In genomic region chr5:176596069-176596656, GRCh38 we compare ENCODE assay signal across 11 cellular contexts. TPM values are rescaled to one million over a fixed set of nuclear protein-coding genes. Genes with fewer than 3 reads are reported as not detected.
DNase-seq lines count a peak whose midpoint lies in the region; ATAC-seq, FAIRE-seq and TF ChIP-seq lines count a peak whose summit lies in the region.
"Had no signal": no experiment of that assay in that cellular context is flagged by ENCODE, and none has a peak within 500 bp of the region (broad histone marks: within the 10 kb centered on the region; RNA-seq: fewer than 3 reads in every experiment).

No MANE protein-coding gene starts in this region.

- ATAC-seq in CD4-positive, alpha-beta T cell (ENCODE audit: poor library complexity) = no peak
- ATAC-seq in natural killer cell treated with Interleukin-12 subunit alpha and Interleukin-12 subunit beta and Interleukin-15 and Interleukin-18, amount 100 ng/mL, for 72 hours = no peak

- H3K27me3 ChIP-seq in CD4-positive, alpha-beta T cell (ENCODE audit: control insufficient read depth, insufficient read depth, low read length) = no peaks in the 10 kb centered on the region
- H3K27me3 ChIP-seq in HL-60 (ENCODE audit: insufficient read depth, poor library complexity, severe bottlenecking) = peaks cover 18% of the 10 kb centered on the region
- H3K27me3 ChIP-seq: right atrium auricular region had no signal

- H3K4me3 Mint-ChIP-seq in CD4-positive, alpha-beta T cell = peak overlapping the region; percentile 82
- peak overlapping the region; percentile 54 for H3K4me3 Mint-ChIP-seq in dendritic cell treated with granulocyte-macrophage colony-stimulating factor and Interleukin-4, amounts not matched to agents 40 ng/mL and 50 ng/mL, for 4 days
- H3K4me3 Mint-ChIP-seq in natural killer cell treated with Interleukin-12 subunit alpha and Interleukin-12 subunit beta and Interleukin-15 and Interleukin-18, amount 100 ng/mL, for 72 hours = peak overlapping the region; percentile 76

- peaks cover 8% of the 10 kb centered on the region for H3K4me1 Mint-ChIP-seq in CD4-positive, alpha-beta T cell (ENCODE audit: low read depth)
- peaks cover 7% of the 10 kb centered on the region for H3K4me1 Mint-ChIP-seq in dendritic cell treated with granulocyte-macrophage colony-stimulating factor and Interleukin-4, amounts not matched to agents 40 ng/mL and 50 ng/mL, for 4 days (ENCODE audit: low read depth)
- H3K4me1 Mint-ChIP-seq in natural killer cell treated with Interleukin-12 subunit alpha and Interleukin-12 subunit beta and Interleukin-15 and Interleukin-18, amount 100 ng/mL, for 72 hours (ENCODE audit: low read depth in 2 of 2) = peaks cover 5% of the 10 kb centered on the region in 2 donors

- H3K9me3 Mint-ChIP-seq in CD4-positive, alpha-beta T cell = no peaks in the 10 kb centered on the region
- no peaks in the 10 kb centered on the region for H3K9me3 Mint-ChIP-seq in dendritic cell treated with granulocyte-macrophage colony-stimulating factor and Interleukin-4, amounts not matched to agents 40 ng/mL and 50 ng/mL, for 4 days
- H3K9me3 Mint-ChIP-seq in natural killer cell treated with Interleukin-12 subunit alpha and Interleukin-12 subunit beta and Interleukin-15 and Interleukin-18, amount 100 ng/mL, for 72 hours = no peaks in the 10 kb centered on the region

- WGBS in lower leg skin, 2 donors = 86 to 89% methylated on average over 23 of the region's 23 CpGs

- FAIRE-seq in RCC 7860 (lab: Jason Lieb, UNC) = no peak

- intact Hi-C loops in CD4-positive, alpha-beta T cell (cut with DNase I, micrococcal nuclease) = loop anchor here in 1 of 2 experiments (1.0 to 5.0 kb wide), 2 partner anchors 180 to 864 kb away; partner anchors contain the start of gene CLTB
- intact Hi-C loops in dendritic cell treated with granulocyte-macrophage colony-stimulating factor and Interleukin-4, amounts not matched to agents 40 ng/mL and 50 ng/mL, for 4 days (cut with micrococcal nuclease) = no loop called here
- intact Hi-C loops in lower leg skin (cut with DNase I; ENCODE audit: low total_unique reads) = no loop called here

- H3K4me3 ChIP-seq in HL-60 (replicated peaks; ENCODE audit: insufficient read depth, low read length) (peak overlapping the region; percentile 11), lower leg skin (ENCODE audit: low read depth, poor library complexity, severe bottlenecking) (no peak overlapping the region)

- no peak for DNase-seq in CD4-positive, alpha-beta T cell
- DNase-seq in HL-60 (ENCODE audit: low read depth in 1 of 2, low spot score in 1 of 2) (no peak), DMS79 treated with DMSO at 0.1 percent for 48 hours (lab: John Stamatoyannopoulos, UW) (no peak), lower leg skin (ENCODE audit: low spot score in 2 of 2) (no peak), RCC 7860 (ENCODE audit: low spot score) (no peak)
- DNase-seq in natural killer cell treated with Interleukin-12 subunit alpha and Interleukin-12 subunit beta and Interleukin-15 and Interleukin-18, amount 100 ng/mL, for 72 hours (ENCODE audit: low spot score) = no peak
- DNase-seq: cortex of kidney, NCI-H1048, NCI-H345 had no signal

- H3K27ac ChIP-seq in CD4-positive, alpha-beta T cell (ENCODE audit: low read depth, low read length) = no peak overlapping the region
- no peak overlapping the region for H3K27ac ChIP-seq in HL-60 (replicated peaks)
- H3K27ac ChIP-seq: right atrium auricular region had no signal

- POLR2A ChIA-PET in CD4-positive, alpha-beta T cell (lab: Charles Lee) = interaction anchor here (1.0 to 1.4 kb wide), 3 partner anchors 51 to 148 kb away, joined by 3 to 6 read pairs (median 6); partner anchors contain the start of genes FAF2, RNF44 and TSPAN17

- CTCF ChIA-PET in CD4-positive, alpha-beta T cell (lab: Charles Lee) = interaction anchor here (0.9 to 2.2 kb wide), 8 partner anchors 10 to 179 kb away, joined by 3 to 11 read pairs (median 4); partner anchors contain the start of gene CLTB

- H3K27ac Mint-ChIP-seq in CD4-positive, alpha-beta T cell = no peak overlapping the region
- no peak overlapping the region for H3K27ac Mint-ChIP-seq in dendritic cell treated with granulocyte-macrophage colony-stimulating factor and Interleukin-4, amounts not matched to agents 40 ng/mL and 50 ng/mL, for 4 days
- H3K27ac Mint-ChIP-seq in natural killer cell treated with Interleukin-12 subunit alpha and Interleukin-12 subunit beta and Interleukin-15 and Interleukin-18, amount 100 ng/mL, for 72 hours = no peak overlapping the region

- no peak for TF ChIP-seq CTCF in CD4-positive, alpha-beta T cell (IDR thresholded peaks at IDR 0.05)
- TF ChIP-seq CTCF in HL-60 (IDR thresholded peaks at IDR 0.05; ENCODE audit: insufficient read depth, low read length) = no peak
- TF ChIP-seq CTCF in lower leg skin (IDR thresholded peaks at IDR 0.05) = no peak

- H3K9me3 ChIP-seq in CD4-positive, alpha-beta T cell (ENCODE audit: control insufficient read depth, low read length) = no peaks in the 10 kb centered on the region
- H3K9me3 ChIP-seq: right atrium auricular region had no signal

- no peaks in the 10 kb centered on the region for H3K36me3 Mint-ChIP-seq in CD4-positive, alpha-beta T cell (ENCODE audit: low read depth)
- H3K36me3 Mint-ChIP-seq in dendritic cell treated with granulocyte-macrophage colony-stimulating factor and Interleukin-4, amounts not matched to agents 40 ng/mL and 50 ng/mL, for 4 days (ENCODE audit: low read depth) = no peaks in the 10 kb centered on the region
- no peaks in the 10 kb centered on the region for H3K36me3 Mint-ChIP-seq in natural killer cell treated with Interleukin-12 subunit alpha and Interleukin-12 subunit beta and Interleukin-15 and Interleukin-18, amount 100 ng/mL, for 72 hours

- H3K27me3 Mint-ChIP-seq in CD4-positive, alpha-beta T cell = no peaks in the 10 kb centered on the region
- peaks cover 46% of the 10 kb centered on the region for H3K27me3 Mint-ChIP-seq in dendritic cell treated with granulocyte-macrophage colony-stimulating factor and Interleukin-4, amounts not matched to agents 40 ng/mL and 50 ng/mL, for 4 days
- peaks cover 0 to 2% of the 10 kb centered on the region in 2 donors for H3K27me3 Mint-ChIP-seq in natural killer cell treated with Interleukin-12 subunit alpha and Interleukin-12 subunit beta and Interleukin-15 and Interleukin-18, amount 100 ng/mL, for 72 hours

- no peak for TF ChIP-seq POLR2A in lower leg skin (IDR thresholded peaks at IDR 0.05)

RNA-seq across cellular contexts. Expression of gene GPRIN1, which starts 13.8 kb away (rescaled TPM):
- under 1 TPM; 0.22 to 0.36 TPM for total RNA-seq in CD4-positive, alpha-beta T cell
- 1 to 10 TPM; 2.7 to 5.9 TPM for total RNA-seq in natural killer cell treated with Interleukin-12 subunit alpha and Interleukin-12 subunit beta and Interleukin-15 and Interleukin-18, amount 100 ng/mL, for 72 hours
- total RNA-seq in lower leg skin = 1 to 10 TPM in 3 of 4 donors, under 1 TPM in 1; 0.72 to 1.7 (median 1.5) TPM

RNA-seq across cellular contexts. Expression of gene SNCB, which starts 34.2 kb away (rescaled TPM):
- total RNA-seq in CD4-positive, alpha-beta T cell = not detected
- not detected for total RNA-seq in natural killer cell treated with Interleukin-12 subunit alpha and Interleukin-12 subunit beta and Interleukin-15 and Interleukin-18, amount 100 ng/mL, for 72 hours
- not detected for total RNA-seq in lower leg skin

RNA-seq across cellular contexts. Expression of gene EIF4E1B, which starts 34.3 kb away (rescaled TPM):
- not detected for total RNA-seq in CD4-positive, alpha-beta T cell
- not detected for total RNA-seq in natural killer cell treated with Interleukin-12 subunit alpha and Interleukin-12 subunit beta and Interleukin-15 and Interleukin-18, amount 100 ng/mL, for 72 hours
- total RNA-seq in lower leg skin = not detected
- total RNA-seq: right atrium auricular region had no signal

RNA-seq across cellular contexts. Expression of gene CDHR2, which starts 47.0 kb away (rescaled TPM):
- 1 to 10 TPM; 1.6 to 2.0 TPM for total RNA-seq in CD4-positive, alpha-beta T cell
- total RNA-seq in natural killer cell treated with Interleukin-12 subunit alpha and Interleukin-12 subunit beta and Interleukin-15 and Interleukin-18, amount 100 ng/mL, for 72 hours = under 1 TPM; 0.33 to 0.40 TPM
- total RNA-seq in lower leg skin = under 1 TPM in 3 of 4 donors, not detected in 1; 0.15 to 0.19 (median 0.15) TPM

RNA-seq across cellular contexts. Expression of gene TSPAN17, which starts 51.1 kb away (rescaled TPM):
- 1 to 10 TPM; 7.8 to 7.9 TPM for total RNA-seq in CD4-positive, alpha-beta T cell
- total RNA-seq in natural killer cell treated with Interleukin-12 subunit alpha and Interleukin-12 subunit beta and Interleukin-15 and Interleukin-18, amount 100 ng/mL, for 72 hours = 10 to 100 TPM; 48.9 to 67.6 TPM
- total RNA-seq in lower leg skin = 10 to 100 TPM; 12.1 to 24.1 (median 15.6) TPM
